ENCODE assay signal across 8 cellular contexts in the genomic region with DNA sequence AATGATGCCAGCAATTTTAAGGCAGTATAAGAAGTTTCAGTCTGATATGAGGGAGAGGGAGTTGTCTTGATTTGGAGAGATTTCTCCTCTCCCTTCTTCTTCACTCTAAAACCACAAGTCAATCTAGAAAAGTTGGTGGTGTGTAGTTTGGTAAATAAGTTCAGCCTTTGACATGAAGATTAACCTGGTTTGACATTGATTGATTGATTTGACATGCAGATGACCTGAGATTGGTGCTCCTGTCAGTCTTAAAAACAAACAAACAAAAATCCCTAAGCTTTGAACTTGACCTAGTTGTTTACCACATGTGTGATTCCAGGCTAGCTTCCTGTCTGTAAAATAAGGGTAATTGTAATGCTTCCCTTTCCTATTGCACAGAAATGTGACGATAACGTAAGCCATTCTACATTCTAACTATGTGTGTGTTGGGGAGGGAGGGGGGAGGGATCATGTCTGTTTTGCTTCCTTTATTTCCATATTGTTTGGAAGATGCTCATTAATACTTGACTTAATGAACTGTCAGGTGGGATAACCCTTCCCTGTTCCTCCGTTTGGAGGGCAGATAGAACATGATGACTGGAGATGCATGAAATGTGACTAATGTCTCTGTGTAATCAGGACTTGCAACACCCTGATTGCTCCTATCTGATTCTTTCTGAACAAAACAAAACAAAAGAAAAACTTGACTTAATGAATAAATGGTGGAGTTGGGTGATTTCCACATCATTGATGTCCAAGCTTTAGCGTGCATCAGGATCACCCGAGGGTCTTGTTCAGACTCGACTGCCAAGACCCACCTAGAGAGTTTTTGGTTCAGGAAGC.
A peak's percentile ranks its signal among the peaks of the same experiment; 100 is the strongest.
DNase-seq lines count a peak whose midpoint lies in the region; ATAC-seq and TF ChIP-seq lines count a peak whose summit lies in the region.

No MANE protein-coding gene starts in this region.

- DNase-seq in ACHN (peak; percentile 11), ascending aorta (ENCODE audit: low spot score in 2 of 2) (no peak), lower lobe of right lung (no peak), Calu3 (no peak)
- DNase-seq in Jurkat, Clone E6-1 (ENCODE audit: low read depth, low spot score) = peak; percentile 46
- no peak for DNase-seq in stimulated activated CD8-positive, alpha-beta memory T cell treated with anti-CD3 and anti-CD28 coated beads, Interleukin-4, amount 100 ng/mL, for 48 hours

- no peak overlapping the region for H3K27ac ChIP-seq in ascending aorta
- H3K27ac ChIP-seq in lower lobe of right lung = no peak overlapping the region

- H3K4me3 ChIP-seq in Jurkat, Clone E6-1 (ENCODE audit: low read length) = no peak overlapping the region
- H3K4me3 ChIP-seq in ascending aorta (peak overlapping the region; percentile 57 to 67), lower lobe of right lung (peak overlapping the region; percentile 53)

- in situ Hi-C loops in ACHN (cut with HindIII; ENCODE audit: low pct_ligation_motif_present, low pct_unique_long_range_greater_than_20kb, low sequenced_read_pairs) = no loop called here

- ATAC-seq in lower lobe of right lung (no peak), HG02884 (IDR thresholded peaks at IDR 0.05; ENCODE audit: unreplicated experiment) (no peak), HG03135 (IDR thresholded peaks at IDR 0.05; ENCODE audit: unreplicated experiment) (no peak)

- no peaks in the 10 kb centered on the region for H3K4me1 Mint-ChIP-seq in Calu3 (ENCODE audit: low read depth, unreplicated experiment)

- no TSS peak for BruUV-seq in Calu3 (replicated peaks; lab: Mats Ljungman, UMichigan)

- no peaks in the 10 kb centered on the region for H3K36me3 ChIP-seq in ascending aorta
- H3K36me3 ChIP-seq in lower lobe of right lung = no peaks in the 10 kb centered on the region

- H3K4me1 ChIP-seq in ascending aorta = peaks cover 0 to 5% of the 10 kb centered on the region in 2 donors
- peaks cover 21% of the 10 kb centered on the region for H3K4me1 ChIP-seq in lower lobe of right lung

- H3K9me3 ChIP-seq in ascending aorta = no peaks in the 10 kb centered on the region
- H3K9me3 ChIP-seq in lower lobe of right lung = no peaks in the 10 kb centered on the region

- no peak overlapping the region for H3K27ac Mint-ChIP-seq in Calu3 (ENCODE audit: unreplicated experiment)

- H3K27me3 ChIP-seq in ascending aorta (no peaks in the 10 kb centered on the region), lower lobe of right lung (ENCODE audit: low read depth) (peaks cover 30% of the 10 kb centered on the region)

- no peak overlapping the region for H3K4me3 Mint-ChIP-seq in Calu3 (ENCODE audit: low read depth, unreplicated experiment)

- TF ChIP-seq CTCF in ascending aorta (IDR thresholded peaks at IDR 0.05) (no peak), lower lobe of right lung (IDR thresholded peaks at IDR 0.05) (no peak), Calu3 (IDR thresholded peaks at IDR 0.05; ENCODE audit: unreplicated experiment) (no peak)

- no peaks in the 10 kb centered on the region for H3K36me3 Mint-ChIP-seq in Calu3 (ENCODE audit: insufficient read depth, unreplicated experiment)

- intact Hi-C loops in ascending aorta (cut with DNase I) (loop anchor here (1.0 kb wide), 1 partner anchor 177 kb away; no protein-coding TSS in a partner anchor), lower lobe of right lung (cut with DNase I) (loop anchor here (5.0 kb wide), 1 partner anchor 176 kb away; no protein-coding TSS in a partner anchor), Calu3 (cut with micrococcal nuclease; ENCODE audit: unreplicated experiment) (loop anchor here (1.0 kb wide), 1 partner anchor 177 kb away; no protein-coding TSS in a partner anchor)

- peaks cover 55% of the 10 kb centered on the region for H3K27me3 Mint-ChIP-seq in Calu3 (ENCODE audit: unreplicated experiment)

- no peaks in the 10 kb centered on the region for H3K9me3 Mint-ChIP-seq in Calu3 (ENCODE audit: low read depth, unreplicated experiment)

- CTCF ChIA-PET in Calu3 (lab: Charles Lee) = interaction anchor here (0.7 kb wide), 1 partner anchor 549 kb away, joined by 3 read pairs; no protein-coding TSS in a partner anchor

Comparison
In these comparisons a context has a peak if more than half of its experiments do, and no peak if none do; other contexts are left out.
1. DNase-seq: peak in ACHN (single experiment) and Jurkat, Clone E6-1 (single experiment); none in ascending aorta (0 of 2), lower lobe of right lung (single experiment), Calu3 (single experiment) and stimulated activated CD8-positive, alpha-beta memory T cell treated with anti-CD3 and anti-CD28 coated beads, Interleukin-4, amount 100 ng/mL, for 48 hours (single experiment).